8 cellular contexts compared by ENCODE assay signal in genomic region chr9:100598641-100599145, GRCh38. TPM values are rescaled to one million over a fixed set of nuclear protein-coding genes. Genes with fewer than 3 reads are reported as not detected.
A peak's percentile ranks its signal among the peaks of the same experiment; 100 is the strongest.
DNase-seq lines count a peak whose midpoint lies in the region; ATAC-seq and TF ChIP-seq lines count a peak whose summit lies in the region.

No MANE protein-coding gene starts in this region.

- ATAC-seq in CD4-positive, CD25-positive, alpha-beta regulatory T cell (ENCODE audit: low read depth in 2 of 2) = peak; percentile 64 to 68
- peak; percentile 87 for ATAC-seq in GM19397 (IDR thresholded peaks at IDR 0.05; ENCODE audit: unreplicated experiment)
- peak; percentile 65 for ATAC-seq in HG03521 (IDR thresholded peaks at IDR 0.05; ENCODE audit: unreplicated experiment)

- peaks cover 5% of the 10 kb centered on the region for H3K4me1 ChIP-seq in CD4-positive, CD25-positive, alpha-beta regulatory T cell (ENCODE audit: control insufficient read depth, insufficient read depth, low read length, poor library complexity, severe bottlenecking)
- H3K4me1 ChIP-seq in endodermal cell (ENCODE audit: control insufficient read depth, insufficient read depth, low read length) (no peaks in the 10 kb centered on the region), mesodermal cell (ENCODE audit: control insufficient read depth, insufficient read depth, low read length, poor library complexity, severe bottlenecking) (no peaks in the 10 kb centered on the region)

- H3K9me3 ChIP-seq in CD4-positive, CD25-positive, alpha-beta regulatory T cell (ENCODE audit: control insufficient read depth in 2 of 2, low read length in 2 of 2) = no peaks in the 10 kb centered on the region
- H3K9me3 ChIP-seq in endodermal cell (ENCODE audit: control insufficient read depth, low read length) = no peaks in the 10 kb centered on the region
- H3K9me3 ChIP-seq in mesodermal cell (ENCODE audit: control insufficient read depth, low read length) = no peaks in the 10 kb centered on the region

- H3K27ac Mint-ChIP-seq in CD4-positive, CD25-positive, alpha-beta regulatory T cell = peak overlapping the region in 2 of 3 donors; percentile 42 to 90
- H3K27ac Mint-ChIP-seq in endodermal cell = peak overlapping the region; percentile 32

- DNase-seq in CD4-positive, CD25-positive, alpha-beta regulatory T cell = peak; percentile 64 to 76 (median 70)
- peak; percentile 87 for DNase-seq in NCI-H774 (lab: John Stamatoyannopoulos, UW)
- DNase-seq in activated CD8-positive, alpha-beta memory T cell treated with anti-CD3 and anti-CD28 coated beads for 48 hours (ENCODE audit: low read depth in 2 of 3, low spot score in 2 of 3) = peak; percentile 52 to 61 (median 52)
- DNase-seq in endodermal cell = peak; percentile 99
- peak; percentile 58 to 60 for DNase-seq in stimulated activated CD8-positive, alpha-beta memory T cell treated with anti-CD3 and anti-CD28 coated beads, Interleukin-15, amount 100 ng/mL, for 4 hours (ENCODE audit: low read depth in 2 of 2)

- H3K27me3 ChIP-seq in CD4-positive, CD25-positive, alpha-beta regulatory T cell (ENCODE audit: control insufficient read depth, insufficient read depth, low read length) = no peaks in the 10 kb centered on the region
- no peaks in the 10 kb centered on the region for H3K27me3 ChIP-seq in endodermal cell (ENCODE audit: control insufficient read depth, insufficient read depth, low read length, poor library complexity, severe bottlenecking)

- H3K4me3 ChIP-seq in CD4-positive, CD25-positive, alpha-beta regulatory T cell (ENCODE audit: low read depth, low read length) = peak overlapping the region; percentile 88
- H3K4me3 ChIP-seq in endodermal cell (ENCODE audit: low read length) (peak overlapping the region; percentile 74), mesodermal cell (ENCODE audit: extremely low read depth, insufficient read depth, low read length, poor library complexity, severe bottlenecking) (peak overlapping the region; percentile 37)

- H3K36me3 ChIP-seq in CD4-positive, CD25-positive, alpha-beta regulatory T cell (ENCODE audit: control insufficient read depth, insufficient read depth, low read length) = no peaks in the 10 kb centered on the region
- no peaks in the 10 kb centered on the region for H3K36me3 ChIP-seq in endodermal cell (ENCODE audit: control insufficient read depth, insufficient read depth, low read length)
- no peaks in the 10 kb centered on the region for H3K36me3 ChIP-seq in mesodermal cell (ENCODE audit: control insufficient read depth, insufficient read depth, low read length)

- no peak overlapping the region for H3K27ac ChIP-seq in CD4-positive, CD25-positive, alpha-beta regulatory T cell (ENCODE audit: insufficient read depth, low read length, poor library complexity, severe bottlenecking)
- H3K27ac ChIP-seq in endodermal cell (ENCODE audit: low read depth, low read length) (no peak overlapping the region), mesodermal cell (ENCODE audit: low read depth, low read length, severe bottlenecking) (no peak overlapping the region)

- peak overlapping the region; percentile 76 to 82 (median 80) for H3K4me3 Mint-ChIP-seq in CD4-positive, CD25-positive, alpha-beta regulatory T cell
- H3K4me3 Mint-ChIP-seq in endodermal cell = peak overlapping the region; percentile 47

- no peak for TF ChIP-seq CTCF in endodermal cell (conservative IDR thresholded peaks at IDR 0.05)

- peaks cover 0 to 37% (median 15%) of the 10 kb centered on the region in 4 donors for H3K4me1 Mint-ChIP-seq in CD4-positive, CD25-positive, alpha-beta regulatory T cell
- peaks cover 27% of the 10 kb centered on the region for H3K4me1 Mint-ChIP-seq in endodermal cell

- peaks cover 0 to 1% (median 0%) of the 10 kb centered on the region in 7 donors for H3K9me3 Mint-ChIP-seq in CD4-positive, CD25-positive, alpha-beta regulatory T cell
- H3K9me3 Mint-ChIP-seq in endodermal cell = no peaks in the 10 kb centered on the region

- no peak overlapping the region for H3K9ac ChIP-seq in endodermal cell (ENCODE audit: extremely low read depth, low read length, poor library complexity, severe bottlenecking)

- no peaks in the 10 kb centered on the region for H3K36me3 Mint-ChIP-seq in CD4-positive, CD25-positive, alpha-beta regulatory T cell
- no peaks in the 10 kb centered on the region for H3K36me3 Mint-ChIP-seq in endodermal cell (ENCODE audit: low read depth)

- H3K27me3 Mint-ChIP-seq in CD4-positive, CD25-positive, alpha-beta regulatory T cell = peaks cover 27% of the 10 kb centered on the region
- H3K27me3 Mint-ChIP-seq in endodermal cell (ENCODE audit: insufficient read depth) = peaks cover 3% of the 10 kb centered on the region

- WGBS in endodermal cell (ENCODE audit: insufficient coverage in 1 of 2, insufficient read length in 1 of 2), 2 experiments = 1 to 5% methylated on average over 22 to 41 of the region's 41 CpGs
- 2% methylated on average over 22 to 33 of the region's 41 CpGs for WGBS in mesodermal cell (ENCODE audit: insufficient coverage in 2 of 2), 2 experiments

RNA-seq across cellular contexts. Expression of gene CAVIN4, which starts 20.8 kb away (rescaled TPM):
- 0.25 TPM for total RNA-seq in CD4-positive, CD25-positive, alpha-beta regulatory T cell
- under 1 TPM in 1 of 4 donors, not detected in 3; 0.12 TPM for polyA plus RNA-seq in CD4-positive, CD25-positive, alpha-beta regulatory T cell
- total RNA-seq in endodermal cell = 10 to 100 TPM in 1 of 2 donors, 1 to 10 TPM in 1; 9.0 to 10.1 TPM
- polyA plus RNA-seq in endodermal cell (2013, experiment 1 of 2) = 5.7 TPM
- 6.7 TPM for polyA plus RNA-seq in endodermal cell (2013, experiment 2 of 2)
- polyA plus RNA-seq in mesodermal cell (2013, experiment 1 of 2) = 3.5 TPM
- 3.0 TPM for polyA plus RNA-seq in mesodermal cell (2013, experiment 2 of 2)

Comparison
In these comparisons a context has a peak if more than half of its experiments do, and no peak if none do; other contexts are left out.
1. H3K4me3 ChIP-seq: peak in every context shown above with its lines; median percentile 88 in CD4-positive, CD25-positive, alpha-beta regulatory T cell; 74 in endodermal cell; 37 in mesodermal cell.